Comparison of ENCODE assay signal across 32 cellular contexts in genomic region chr11:114011443-114011842, GRCh38. TPM values are rescaled to one million over a fixed set of nuclear protein-coding genes. Genes with fewer than 3 reads are reported as not detected.
DNase-seq lines count a peak whose midpoint lies in the region; ATAC-seq, FAIRE-seq and TF ChIP-seq lines count a peak whose summit lies in the region.
"Had no signal": no experiment of that assay in that cellular context is flagged by ENCODE, and none has a peak within 500 bp of the region (broad histone marks: within the 10 kb centered on the region; RNA-seq: fewer than 3 reads in every experiment).

No MANE protein-coding gene starts in this region.

- no peak for FAIRE-seq in small intestine (lab: Jason Lieb, UNC)
- FAIRE-seq: A204.1, GM12878, GM12892, GM18507, GM19239 had no signal

- H3K4me1 ChIP-seq in mucosa of descending colon (ENCODE audit: low read depth) (no peaks in the 10 kb centered on the region), small intestine (ENCODE audit: control insufficient read depth in 2 of 2, insufficient read depth in 1 of 2, low read depth in 1 of 2, low read length in 1 of 2) (no peaks in the 10 kb centered on the region)
- H3K4me1 ChIP-seq: BE2C, BLaER1 had no signal

- TF ChIP-seq CTCF in VCaP (conservative IDR thresholded peaks at IDR 0.05), result no peak
- no peak for TF ChIP-seq CTCF in mucosa of descending colon (IDR thresholded peaks at IDR 0.05)

- WGBS in small intestine, 3 donors, result 41 to 46% (median 43%) methylated on average over 2 of the region's 2 CpGs

- peak in 1 of 3 donors; percentile 11 for DNase-seq in mucosa of descending colon
- peak; percentile 52 for DNase-seq in small intestine
- DNase-seq: 8988T; ACHN; BE2C; C1 segment of cervical spinal cord; CD4-positive, alpha-beta memory T cell; CD4-positive, CD25-positive, alpha-beta regulatory T cell; CD8-positive, alpha-beta memory T cell; COR-L47; DMS 273 treated with DMSO at 0.1 percent for 48 hours; DMS153; DMS53; DMS79; DND-41; EL; GDM1 had no signal

- no peak overlapping the region for H3K4me3 ChIP-seq in mucosa of descending colon
- H3K4me3 ChIP-seq in small intestine (ENCODE audit: low read depth in 1 of 2, low read length in 2 of 2), result no peak overlapping the region
- H3K4me3 ChIP-seq: BLaER1, GM12878 had no signal

- H3K9me3 ChIP-seq in mucosa of descending colon (no peaks in the 10 kb centered on the region), small intestine (ENCODE audit: control insufficient read depth, low read depth) (no peaks in the 10 kb centered on the region)
- H3K9me3 ChIP-seq: BE2C, BLaER1 had no signal

- H3K27ac ChIP-seq in VCaP (peak overlapping the region; percentile 40), small intestine (ENCODE audit: low read depth in 1 of 2, low read length in 1 of 2) (no peak overlapping the region)
- H3K27ac ChIP-seq: BLaER1 had no signal

- H3K27me3 ChIP-seq in small intestine (ENCODE audit: control insufficient read depth in 2 of 2, insufficient read depth in 2 of 2, low read length in 2 of 2), result peaks cover 0 to 4% of the 10 kb centered on the region in 2 donors
- H3K27me3 ChIP-seq: BLaER1 had no signal

- H3K36me3 ChIP-seq in mucosa of descending colon (ENCODE audit: low read depth) (no peaks in the 10 kb centered on the region), small intestine (ENCODE audit: control insufficient read depth in 2 of 2, insufficient read depth in 2 of 2, low read length in 2 of 2) (no peaks in the 10 kb centered on the region)
- H3K36me3 ChIP-seq: BE2C, BLaER1 had no signal

- ATAC-seq in mucosa of descending colon, result peak; percentile 34
- ATAC-seq in GM21576 (IDR thresholded peaks at IDR 0.05; ENCODE audit: unreplicated experiment), result no peak
- ATAC-seq in GM18867 (IDR thresholded peaks at IDR 0.05; ENCODE audit: unreplicated experiment), result no peak
- ATAC-seq in HG03442 (IDR thresholded peaks at IDR 0.05; ENCODE audit: unreplicated experiment), result no peak
- ATAC-seq: GM12878 had no signal

- intact Hi-C loops in mucosa of descending colon (cut with DNase I, micrococcal nuclease), result no loop called here

RNA-seq across cellular contexts. Expression of gene HTR3A, which starts 36.5 kb away (rescaled TPM):
- total RNA-seq in mucosa of descending colon, result 1 to 10 TPM in 1 of 3 donors, under 1 TPM in 1, not detected in 1; 0.17 to 4.1 TPM
- 1 to 10 TPM in 1 of 3 donors, not detected in 2; 5.7 TPM for polyA plus RNA-seq in small intestine
- total RNA-seq: A673; CD4-positive, alpha-beta memory T cell; CD4-positive, CD25-positive, alpha-beta regulatory T cell; CD8-positive, alpha-beta memory T cell; Daoy; G401; GM12878 had no signal
- polyA plus RNA-seq: AG04450; CD14-positive monocyte; CD4-positive, CD25-positive, alpha-beta regulatory T cell; CD8-positive, alpha-beta memory T cell; GM12878 had no signal

RNA-seq across cellular contexts. Expression of gene ZBTB16, which starts 48.1 kb away (rescaled TPM):
- 10 to 100 TPM in 2 of 3 donors, 1 to 10 TPM in 1; 4.9 to 82.1 (median 48.8) TPM for total RNA-seq in mucosa of descending colon
- 10 to 100 TPM in 2 of 3 donors, 1 to 10 TPM in 1; 7.8 to 32.4 (median 27.1) TPM for polyA plus RNA-seq in small intestine
- total RNA-seq: Daoy, G401 had no signal
- polyA plus RNA-seq: AG04450, GM12878 had no signal
